Comparison of ENCODE assay signal across 8 cellular contexts in genomic region chr17:17839792-17840707, GRCh38. TPM values are rescaled to one million over a fixed set of nuclear protein-coding genes. Genes with fewer than 3 reads are reported as not detected.
A peak's percentile ranks its signal among the peaks of the same experiment; 100 is the strongest.
DNase-seq lines count a peak whose midpoint lies in the region; ATAC-seq and TF ChIP-seq lines count a peak whose summit lies in the region.

No MANE protein-coding gene starts in this region.

- no peaks in the 10 kb centered on the region for H3K27me3 Mint-ChIP-seq in activated CD4-positive, alpha-beta T cell treated with anti-CD3 and anti-CD28 coated beads for 36 hours

- peak overlapping the region; percentile 87 for H3K27ac Mint-ChIP-seq in activated CD4-positive, alpha-beta T cell treated with anti-CD3 and anti-CD28 coated beads for 36 hours

- TF ChIP-seq CTCF in choroid plexus epithelial cell (conservative IDR thresholded peaks at IDR 0.05; ENCODE audit: low read depth, low read length), result no peak

- H3K27me3 ChIP-seq in layer of hippocampus (ENCODE audit: control insufficient read depth, insufficient read depth, low read length), result no peaks in the 10 kb centered on the region

- intact Hi-C loops in activated CD4-positive, alpha-beta T cell treated with anti-CD3 and anti-CD28 coated beads for 36 hours (cut with DNase I, micrococcal nuclease), result loop anchor here (1.0 to 5.0 kb wide), 4 partner anchors 9 to 798 kb away; partner anchors contain the start of genes MPRIP (in 1 of the 2) and RAI1 (in 1 of the 2)

- CTCF ChIA-PET in activated CD4-positive, alpha-beta T cell treated with anti-CD3 and anti-CD28 coated beads for 36 hours (lab: Charles Lee), result interaction anchor here (0.5 to 2.1 kb wide), 7 partner anchors 10 to 120 kb away, joined by 3 to 13 read pairs (median 3); no protein-coding TSS in a partner anchor

- peak overlapping the region; percentile 77 for H3K4me3 Mint-ChIP-seq in activated CD4-positive, alpha-beta T cell treated with anti-CD3 and anti-CD28 coated beads for 36 hours

- H3K9me3 Mint-ChIP-seq in activated CD4-positive, alpha-beta T cell treated with anti-CD3 and anti-CD28 coated beads for 36 hours (ENCODE audit: low read depth), result no peaks in the 10 kb centered on the region

- peak overlapping the region; percentile 100 for H3K27ac ChIP-seq in layer of hippocampus (ENCODE audit: low read depth, low read length)

- peaks cover 11% of the 10 kb centered on the region for H3K36me3 Mint-ChIP-seq in activated CD4-positive, alpha-beta T cell treated with anti-CD3 and anti-CD28 coated beads for 36 hours (ENCODE audit: low read depth)

- POLR2A ChIA-PET in activated CD4-positive, alpha-beta T cell treated with anti-CD3 and anti-CD28 coated beads for 36 hours (lab: Charles Lee), result interaction anchor here (0.7 to 2.6 kb wide), 5 partner anchors 9 to 20 kb away, joined by 3 to 25 read pairs (median 6); no protein-coding TSS in a partner anchor

- DNase-seq in 8988T (peak; percentile 95), NCI-H446 (lab: John Stamatoyannopoulos, UW) (peak; percentile 45 to 91), choroid plexus epithelial cell (ENCODE audit: low read depth) (peak; percentile 87)
- DNase-seq in activated CD4-positive, alpha-beta T cell treated with anti-CD3 and anti-CD28 coated beads for 36 hours, result peak; percentile 89
- peak; percentile 64 to 79 for DNase-seq in stimulated activated CD4-positive, alpha-beta T cell treated with anti-CD3 and anti-CD28 coated beads, Interleukin-1b, Interleukin-23, amount 100 ng/mL, for 4 hours (ENCODE audit: low read depth in 2 of 2)

- H3K4me3 ChIP-seq in choroid plexus epithelial cell (ENCODE audit: low read depth, low read length), result peak overlapping the region; percentile 56

- peak; percentile 42 for ATAC-seq in GM18858 (IDR thresholded peaks at IDR 0.05; ENCODE audit: unreplicated experiment)
- peak; percentile 49 for ATAC-seq in HG03066 (IDR thresholded peaks at IDR 0.05; ENCODE audit: low read depth, unreplicated experiment)
- peak; percentile 67 for ATAC-seq in activated CD4-positive, alpha-beta T cell treated with anti-CD3 and anti-CD28 coated beads for 36 hours

- peaks cover 47% of the 10 kb centered on the region for H3K4me1 Mint-ChIP-seq in activated CD4-positive, alpha-beta T cell treated with anti-CD3 and anti-CD28 coated beads for 36 hours

RNA-seq across cellular contexts. Expression of gene SREBF1, which starts 3.3 kb away (rescaled TPM):
- total RNA-seq in activated CD4-positive, alpha-beta T cell treated with anti-CD3 and anti-CD28 coated beads for 36 hours, result 10 to 100 TPM; 87.6 to 97.2 TPM

Comparison
In these comparisons a context has a peak if more than half of its experiments do, and no peak if none do; other contexts are left out.
1. Peak in every context shown above with its lines: DNase-seq, ATAC-seq, H3K4me3 ChIP-seq and H3K27ac ChIP-seq.